Comparison of ENCODE assay signal across 8 cellular contexts in genomic region chr1:16009030-16009460, GRCh38. TPM values are rescaled to one million over a fixed set of nuclear protein-coding genes. Genes with fewer than 3 reads are reported as not detected.
DNase-seq lines count a peak whose midpoint lies in the region; ATAC-seq and TF ChIP-seq lines count a peak whose summit lies in the region.

No MANE protein-coding gene starts in this region.

- 1% methylated on average over 4 of the region's 4 CpGs for WGBS in aorta, 2 donors

- ATAC-seq in activated naive CD4-positive, alpha-beta T cell treated with anti-CD3 and anti-CD28 coated beads, Interleukin-2, amount 50 U/mL, for 72 hours = peak; percentile 53 to 67
- ATAC-seq in Right ventricle myocardium superior (ENCODE audit: poor library complexity) (no peak), aorta (ENCODE audit: low FRiP score) (peak; percentile 64), GM18909 (IDR thresholded peaks at IDR 0.05; ENCODE audit: poor library complexity, unreplicated experiment) (no peak)

- no peaks in the 10 kb centered on the region for H3K9me3 Mint-ChIP-seq in activated naive CD4-positive, alpha-beta T cell treated with anti-CD3 and anti-CD28 coated beads, Interleukin-2, amount 50 U/mL, for 72 hours

- DNase-seq in ELF-1 (ENCODE audit: low read depth, low spot score) (peak; percentile 92), M059J (ENCODE audit: low read depth) (peak; percentile 77), Right ventricle myocardium superior (peak; percentile 88), pulmonary artery endothelial cell (ENCODE audit: low read depth, low spot score) (peak; percentile 26), aorta (peak; percentile 85 to 94)
- peak; percentile 71 to 82 for DNase-seq in activated naive CD4-positive, alpha-beta T cell treated with anti-CD3 and anti-CD28 coated beads, Interleukin-2, amount 50 U/mL, for 72 hours (ENCODE audit: low spot score in 2 of 2)

- H3K4me3 ChIP-seq in SU-DHL-6 (ENCODE audit: insufficient read depth, low read length, poor library complexity, severe bottlenecking) (no peak overlapping the region), aorta (ENCODE audit: low read length in 2 of 2) (no peak overlapping the region)

- H3K4me1 ChIP-seq in aorta (ENCODE audit: control insufficient read depth in 1 of 2, insufficient read depth in 2 of 2, low read length in 2 of 2) = no peaks in the 10 kb centered on the region

- intact Hi-C loops in Right ventricle myocardium superior (cut with DNase I) = loop anchor here (5.0 kb wide), 1 partner anchor 48 kb away; no protein-coding TSS in a partner anchor
- intact Hi-C loops in aorta (cut with DNase I) = loop anchor here (1.0 to 5.0 kb wide), 3 partner anchors 23 to 48 kb away; no protein-coding TSS in a partner anchor

- H3F3A ChIP-seq in SU-DHL-6 (ENCODE audit: insufficient read depth) = no peaks in the 10 kb centered on the region

- no peaks in the 10 kb centered on the region for H3K36me3 Mint-ChIP-seq in activated naive CD4-positive, alpha-beta T cell treated with anti-CD3 and anti-CD28 coated beads, Interleukin-2, amount 50 U/mL, for 72 hours

- H3K9me3 ChIP-seq in SU-DHL-6 (ENCODE audit: insufficient read depth, low read length) = no peaks in the 10 kb centered on the region
- H3K9me3 ChIP-seq in aorta (ENCODE audit: control insufficient read depth, low read length) = no peaks in the 10 kb centered on the region

- H3K4me2 ChIP-seq in SU-DHL-6 (ENCODE audit: low read depth, low read length, poor library complexity, severe bottlenecking) = no peak overlapping the region

- H2AFZ ChIP-seq in SU-DHL-6 (ENCODE audit: low read depth, low read length, severe bottlenecking) = no peak overlapping the region

- H3K27ac ChIP-seq in SU-DHL-6 (ENCODE audit: low read depth, low read length) (no peak overlapping the region), aorta (ENCODE audit: low read depth in 1 of 2, low read length in 2 of 2) (no peak overlapping the region)

- no peaks in the 10 kb centered on the region for H3K36me3 ChIP-seq in SU-DHL-6 (ENCODE audit: low read length)
- no peaks in the 10 kb centered on the region for H3K36me3 ChIP-seq in aorta (ENCODE audit: control insufficient read depth in 1 of 2, insufficient read depth in 2 of 2, low read length in 1 of 2)

- H4K20me1 ChIP-seq in SU-DHL-6 (ENCODE audit: low read depth, low read length) = no peaks in the 10 kb centered on the region

- H3K27me3 ChIP-seq in SU-DHL-6 (ENCODE audit: low read length) (no peaks in the 10 kb centered on the region), aorta (ENCODE audit: control insufficient read depth in 1 of 2, insufficient read depth in 2 of 2, low read length in 1 of 2) (no peaks in the 10 kb centered on the region)

- H3K9me2 ChIP-seq in SU-DHL-6 (replicated peaks; ENCODE audit: insufficient read depth, low read length) = no peaks in the 10 kb centered on the region

- no peak overlapping the region for H3K27ac Mint-ChIP-seq in activated naive CD4-positive, alpha-beta T cell treated with anti-CD3 and anti-CD28 coated beads, Interleukin-2, amount 50 U/mL, for 72 hours

- no peaks in the 10 kb centered on the region for H3K79me2 ChIP-seq in SU-DHL-6 (ENCODE audit: insufficient read depth, low read length)

- TF ChIP-seq CTCF in SU-DHL-6 (IDR thresholded peaks at IDR 0.05; ENCODE audit: insufficient read depth, low read length, poor library complexity, severe bottlenecking) = peak; percentile 94

- no peak overlapping the region for H3K9ac ChIP-seq in SU-DHL-6 (ENCODE audit: low read length)

RNA-seq across cellular contexts. Expression of gene SRARP, which starts 5.0 kb away (rescaled TPM):
- total RNA-seq in M059J (2014; rRNA removed; shearing (Covaris generic)) = not detected in 2 replicates
- total RNA-seq in activated naive CD4-positive, alpha-beta T cell treated with anti-CD3 and anti-CD28 coated beads, Interleukin-2, amount 50 U/mL, for 72 hours = not detected
- total RNA-seq in Right ventricle myocardium superior = 0.59 TPM
- total RNA-seq in pulmonary artery endothelial cell = not detected in 2 replicates
- not detected for total RNA-seq in aorta
- not detected for polyA plus RNA-seq in aorta

RNA-seq across cellular contexts. Expression of gene HSPB7, which starts 8.8 kb away (rescaled TPM):
- total RNA-seq in M059J (2014; rRNA removed; shearing (Covaris generic)) = 1.4 and 1.9 TPM in 2 replicates
- not detected for total RNA-seq in activated naive CD4-positive, alpha-beta T cell treated with anti-CD3 and anti-CD28 coated beads, Interleukin-2, amount 50 U/mL, for 72 hours
- total RNA-seq in Right ventricle myocardium superior (3,577 TPM), pulmonary artery endothelial cell (0.14 TPM in 1 of 2 replicates, not detected in the other), aorta (100 to 1,000 TPM; 313 to 802 TPM)
- polyA plus RNA-seq in aorta = 100 to 1,000 TPM; 128 to 338 TPM

RNA-seq across cellular contexts. Expression of gene CLCNKA, which starts 12.8 kb away (rescaled TPM):
- total RNA-seq in M059J (2014; rRNA removed; shearing (Covaris generic)) = 0.42 TPM in 1 of 2 replicates, not detected in the other
- total RNA-seq in activated naive CD4-positive, alpha-beta T cell treated with anti-CD3 and anti-CD28 coated beads, Interleukin-2, amount 50 U/mL, for 72 hours = under 1 TPM in 1 of 2 donors, not detected in 1; 0.37 TPM
- total RNA-seq in Right ventricle myocardium superior = 0.35 TPM
- total RNA-seq in pulmonary artery endothelial cell = not detected in 2 replicates
- total RNA-seq in aorta = 1 to 10 TPM; 1.0 to 1.3 TPM
- 1 to 10 TPM in 1 of 2 donors, not detected in 1; 4.5 TPM for polyA plus RNA-seq in aorta

RNA-seq across cellular contexts. Expression of gene ZBTB17, which starts 33.1 kb away (rescaled TPM):
- 26.6 and 37.6 TPM in 2 replicates for total RNA-seq in M059J (2014; rRNA removed; shearing (Covaris generic))
- 10 to 100 TPM; 44.7 to 54.9 TPM for total RNA-seq in activated naive CD4-positive, alpha-beta T cell treated with anti-CD3 and anti-CD28 coated beads, Interleukin-2, amount 50 U/mL, for 72 hours
- total RNA-seq in Right ventricle myocardium superior (21.2 TPM), pulmonary artery endothelial cell (52.4 and 63.3 TPM in 2 replicates), aorta (10 to 100 TPM; 42.3 to 55.5 TPM)
- 100 to 1,000 TPM in 1 of 2 donors, 10 to 100 TPM in 1; 15.0 to 134 TPM for polyA plus RNA-seq in aorta

RNA-seq across cellular contexts. Expression of gene CLCNKB, which starts 34.5 kb away (rescaled TPM):
- 0.05 and 0.32 TPM in 2 replicates for total RNA-seq in M059J (2014; rRNA removed; shearing (Covaris generic))
- not detected for total RNA-seq in activated naive CD4-positive, alpha-beta T cell treated with anti-CD3 and anti-CD28 coated beads, Interleukin-2, amount 50 U/mL, for 72 hours
- total RNA-seq in Right ventricle myocardium superior (2.5 TPM), pulmonary artery endothelial cell (0.07 TPM in 1 of 2 replicates, not detected in the other), aorta (under 1 TPM in 1 of 2 donors, not detected in 1; 0.39 TPM)
- under 1 TPM; 0.23 to 0.38 TPM for polyA plus RNA-seq in aorta

Comparison
In these comparisons a context has a peak if more than half of its experiments do, and no peak if none do; other contexts are left out.
1. DNase-seq: peak in every context shown above with its lines; median percentile 92 in ELF-1; 90 in aorta; 88 in Right ventricle myocardium superior; 77 in M059J; 76 in activated naive CD4-positive, alpha-beta T cell treated with anti-CD3 and anti-CD28 coated beads, Interleukin-2, amount 50 U/mL, for 72 hours; 26 in pulmonary artery endothelial cell.
2. ATAC-seq: peak in activated naive CD4-positive, alpha-beta T cell treated with anti-CD3 and anti-CD28 coated beads, Interleukin-2, amount 50 U/mL, for 72 hours (2 of 2) and aorta (single experiment); none in Right ventricle myocardium superior (single experiment) and GM18909 (single experiment).
3. RNA of gene HSPB7, which starts 8.8 kb away (total RNA-seq): 3,577 TPM in Right ventricle myocardium superior (single experiment) and 313 to 802 TPM in aorta; 1.4 to 1.9 TPM in M059J, not detected in activated naive CD4-positive, alpha-beta T cell treated with anti-CD3 and anti-CD28 coated beads, Interleukin-2, amount 50 U/mL, for 72 hours and 0.14 TPM in pulmonary artery endothelial cell; every median in the first group is over 100 times any median in the second.